Comparison of ENCODE assay signal across 8 cellular contexts in the genomic region with DNA sequence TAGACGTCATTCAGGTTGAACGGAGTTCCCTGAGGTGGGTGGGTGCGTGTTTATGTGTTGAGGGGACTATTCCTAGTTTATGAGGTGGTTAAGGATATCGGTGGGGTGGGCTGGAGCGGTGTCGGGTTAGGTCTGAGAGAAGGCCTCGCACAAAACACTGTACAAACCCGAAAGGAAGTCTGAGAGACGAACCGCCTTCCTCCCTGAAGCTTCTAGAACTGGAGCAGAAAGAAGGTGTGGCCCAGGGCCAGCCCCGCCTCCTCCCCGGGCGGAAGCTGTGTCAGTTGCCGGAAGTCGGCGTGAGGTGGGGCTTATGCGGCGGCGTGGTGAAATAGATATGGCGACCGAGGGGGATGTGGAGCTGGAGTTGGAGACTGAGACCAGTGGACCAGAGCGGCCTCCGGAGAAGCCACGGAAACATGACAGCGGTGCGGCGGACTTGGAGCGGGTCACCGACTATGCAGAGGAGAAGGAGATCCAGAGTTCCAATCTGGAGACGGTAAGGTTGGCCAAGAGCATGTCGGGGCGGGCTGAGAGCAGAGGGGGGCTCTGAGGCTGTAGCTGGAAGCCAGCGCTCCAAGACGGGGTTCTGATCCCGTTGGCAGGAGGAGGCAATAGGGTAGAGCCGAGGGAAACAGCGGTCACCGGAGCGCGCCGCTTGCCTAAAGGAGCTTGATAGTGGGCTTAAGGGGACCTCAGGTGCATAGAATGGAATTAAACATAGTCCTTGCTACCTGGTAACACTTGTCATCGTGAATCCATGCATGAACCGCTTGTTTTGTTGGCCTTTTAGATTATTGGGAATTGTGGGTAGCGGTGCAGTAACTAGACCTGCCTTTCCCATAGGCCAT. TPM values are rescaled to one million over a fixed set of nuclear protein-coding genes. Genes with fewer than 3 reads are reported as not detected.
DNase-seq lines count a peak whose midpoint lies in the region; FAIRE-seq and TF ChIP-seq lines count a peak whose summit lies in the region.

A gene with protein sequence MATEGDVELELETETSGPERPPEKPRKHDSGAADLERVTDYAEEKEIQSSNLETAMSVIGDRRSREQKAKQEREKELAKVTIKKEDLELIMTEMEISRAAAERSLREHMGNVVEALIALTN (plus strand): TSS at position 314 of the 851 bp plus-strand sequence. CDS start 24 bp downstream, at position 338.

- H3K4me3 ChIP-seq in MM.1S (ENCODE audit: low read length), result peak within 1 kb of the TSS; percentile 78
- peak within 1 kb of the TSS; percentile 87 to 91 for H3K4me3 ChIP-seq in neutrophil (ENCODE audit: low read depth in 1 of 2, low read length in 1 of 2)

- peaks cover 19% of the 10 kb centered on the region for H3K79me2 ChIP-seq in MM.1S (ENCODE audit: low read length)

- H2AFZ ChIP-seq in MM.1S (ENCODE audit: low read length), result peak within 1 kb of the TSS; percentile 61

- H3K36me3 ChIP-seq in MM.1S (replicated peaks; ENCODE audit: insufficient read depth, low read length) (peaks cover 4% of the 10 kb centered on the region), neutrophil (peaks cover 52% of the 10 kb centered on the region)

- TF ChIP-seq CTCF in MM.1S (IDR thresholded peaks at IDR 0.05; ENCODE audit: low read length), result no peak
- TF ChIP-seq CTCF in neutrophil (IDR thresholded peaks at IDR 0.05), result peak; percentile 27

- peak within 1 kb of the TSS; percentile 73 for H3K9ac ChIP-seq in MM.1S (ENCODE audit: low read length)

- H3K4me1 ChIP-seq in MM.1S (ENCODE audit: low read length) (peaks cover 5% of the 10 kb centered on the region), neutrophil (ENCODE audit: control insufficient read depth in 1 of 2, insufficient read depth in 1 of 2, low read depth in 1 of 2, low read length in 1 of 2) (peaks cover 19 to 20% of the 10 kb centered on the region in 2 experiments)

- H3K27ac ChIP-seq in MM.1S (ENCODE audit: low read length) (peak within 1 kb of the TSS; percentile 9; the same call in 1 of the 2 replicates), neutrophil (peak within 1 kb of the TSS; percentile 88), substantia nigra (ENCODE audit: low read depth, low read length, poor library complexity, severe bottlenecking) (peak within 1 kb of the TSS; percentile 100)

- peak within 1 kb of the TSS; percentile 59 for H3K4me2 ChIP-seq in MM.1S (ENCODE audit: low read depth, low read length)

- FAIRE-seq in frontal cortex (lab: Jason Lieb, UNC), result no peak

- H4K20me1 ChIP-seq in MM.1S (ENCODE audit: insufficient read depth, low read length), result no peaks in the 10 kb centered on the region

- H3K9me3 ChIP-seq in MM.1S (replicated peaks; ENCODE audit: insufficient read depth, low read length) (no peaks in the 10 kb centered on the region), neutrophil (no peaks in the 10 kb centered on the region)

- peak; percentile 87 for DNase-seq in EL
- peak; percentile 82 for DNase-seq in H4 (ENCODE audit: low spot score)
- peak; percentile 90 for DNase-seq in MM.1S
- peak; percentile 84 for DNase-seq in SK-N-DZ (ENCODE audit: low spot score)
- peak; percentile 94 for DNase-seq in activated naive CD4-positive, alpha-beta T cell treated with Interleukin-2 at 50 U/mL for 16 hours
- DNase-seq in frontal cortex (ENCODE audit: low spot score in 2 of 2), result peak; percentile 69 to 88
- peak; percentile 50 to 95 (median 90) for DNase-seq in substantia nigra (lab: John Stamatoyannopoulos, UW)

- peaks cover 11% of the 10 kb centered on the region; the same call in 1 of the 2 replicates for H3F3A ChIP-seq in MM.1S (ENCODE audit: insufficient read depth, low read length)

- H3K27me3 ChIP-seq in MM.1S (replicated peaks; ENCODE audit: insufficient read depth, low read length) (no peaks in the 10 kb centered on the region), neutrophil (no peaks in the 10 kb centered on the region)

- no peaks in the 10 kb centered on the region for H3K9me2 ChIP-seq in MM.1S (replicated peaks; ENCODE audit: insufficient read depth, low read length)

RNA-seq across cellular contexts. Expression of the gene that starts here (rescaled TPM):
- 5.5 and 6.5 TPM in 2 replicates for total RNA-seq in H4 (2014; rRNA removed; shearing (Covaris generic))
- 4.3 TPM in 2 replicates for polyA plus RNA-seq in SK-N-DZ (2014; cell fraction: cytosol; rRNA removed)
- polyA plus RNA-seq in SK-N-DZ (2014; cell fraction: nucleus; rRNA removed), result 8.5 and 10.7 TPM in 2 replicates
- 5.7 TPM for total RNA-seq in frontal cortex

Comparison
In these comparisons a context has a peak if more than half of its experiments do, and no peak if none do; other contexts are left out.
1. Peak in every context shown above with its lines: DNase-seq, H3K4me3 ChIP-seq and H3K27ac ChIP-seq.
2. H3K27ac ChIP-seq: peak in every context shown above with its lines; median percentile 100 in substantia nigra; 88 in neutrophil; 9 in MM.1S.